ENCODE assay signal across 10 cellular contexts in the genomic region with DNA sequence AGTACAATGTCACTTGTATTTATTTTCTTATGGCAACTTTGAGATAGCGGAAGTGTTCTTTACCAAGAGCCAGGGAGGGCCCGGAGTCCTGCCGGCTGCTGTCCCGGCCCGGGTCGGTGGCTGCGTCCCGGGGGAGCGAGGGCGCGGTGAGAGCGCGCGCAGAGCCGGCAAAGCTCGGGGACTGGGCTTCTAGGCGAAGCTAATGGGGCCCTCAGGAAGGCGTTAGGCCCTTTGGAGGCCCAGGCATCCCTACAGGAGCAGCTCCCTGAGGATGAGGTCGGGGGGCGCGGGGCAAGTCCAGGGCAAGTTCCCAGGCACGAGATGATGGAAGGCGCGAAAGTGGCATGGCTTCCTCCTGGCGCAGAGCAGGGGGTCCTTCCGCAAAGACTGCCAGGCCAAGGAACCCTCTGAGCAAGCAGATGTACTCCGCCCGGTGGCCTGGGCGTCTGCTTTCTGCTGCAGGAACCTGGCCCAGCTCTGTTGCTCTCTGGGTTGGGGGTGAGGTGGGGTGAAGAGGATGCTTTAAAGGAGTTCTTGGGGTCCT. TPM values are rescaled to one million over a fixed set of nuclear protein-coding genes. Genes with fewer than 3 reads are reported as not detected.
DNase-seq lines count a peak whose midpoint lies in the region; ATAC-seq, FAIRE-seq and TF ChIP-seq lines count a peak whose summit lies in the region.
"Had no signal": no experiment of that assay in that cellular context is flagged by ENCODE, and none has a peak within 500 bp of the region (broad histone marks: within the 10 kb centered on the region; RNA-seq: fewer than 3 reads in every experiment).

No MANE protein-coding gene starts in this region.

- TF ChIP-seq CTCF in colonic mucosa (IDR thresholded peaks at IDR 0.05) (no peak), HepG2 (CRISPR knock-in tag; IDR thresholded peaks at IDR 0.05) (no peak), spleen (IDR thresholded peaks at IDR 0.05 in 8 of 11, conservative IDR thresholded peaks at IDR 0.05 in 3 of 11) (no peak)

- H3K9ac ChIP-seq in HUES64 (ENCODE audit: low read depth, low read length) = no peak overlapping the region
- peak overlapping the region in 1 of 2 donors; percentile 83 for H3K9ac ChIP-seq in colonic mucosa (ENCODE audit: low read depth in 2 of 2, low read length in 2 of 2)
- no peak overlapping the region for H3K9ac ChIP-seq in HepG2 (ENCODE audit: insufficient read depth, low read depth, low read length)

- no peaks in the 10 kb centered on the region for H4K20me1 ChIP-seq in HepG2 (ENCODE audit: insufficient read depth, low read length)

- H3K4me3 ChIP-seq in HUES64 (ENCODE audit: low read length) = peak overlapping the region; percentile 25
- H3K4me3 ChIP-seq in colonic mucosa = no peak overlapping the region
- H3K4me3 ChIP-seq in HepG2 (replicated peaks in 1 of 3; ENCODE audit: insufficient read depth in 1 of 3, low read depth in 2 of 3, low read length in 3 of 3) = no peak overlapping the region
- peak overlapping the region; percentile 1 to 80 (median 20) for H3K4me3 ChIP-seq in spleen

- no peak overlapping the region for H2AFZ ChIP-seq in HepG2 (ENCODE audit: low read length)

- FAIRE-seq in HepG2 (lab: Jason Lieb, UNC) = no peak

- H3K4me1 ChIP-seq in HUES64 (ENCODE audit: insufficient read depth, low read length) (peaks cover 62% of the 10 kb centered on the region), colonic mucosa (peaks cover 11% of the 10 kb centered on the region), HepG2 (ENCODE audit: insufficient read depth, low read length) (peaks cover 33% of the 10 kb centered on the region), spleen (peaks cover 0 to 62% (median 14%) of the 10 kb centered on the region in 6 donors)

- no peaks in the 10 kb centered on the region for H3K36me3 ChIP-seq in HUES64 (ENCODE audit: insufficient read depth, low read length)
- no peaks in the 10 kb centered on the region for H3K36me3 ChIP-seq in colonic mucosa
- H3K36me3 ChIP-seq in HepG2 (replicated peaks in 1 of 2; ENCODE audit: control insufficient read depth in 1 of 2, insufficient read depth in 2 of 2, low read length in 2 of 2) = peaks cover 1 to 5% of the 10 kb centered on the region in 2 experiments; a peak in 3 of 5 replicates
- peaks cover 0 to 7% (median 0%) of the 10 kb centered on the region in 6 donors for H3K36me3 ChIP-seq in spleen

- TF ChIP-seq POLR2A in HepG2 (IDR thresholded peaks at IDR 0.05; ENCODE audit: insufficient read depth in 1 of 2, low read depth in 2 of 2, low read length in 2 of 2) = no peak
- no peak for TF ChIP-seq POLR2A in spleen (IDR thresholded peaks at IDR 0.05)

- CTCF ChIA-PET in HepG2 (lab: Yijun Ruan, JAX; ENCODE audit: low intra/inter-chr PET ratio, low total read pairs) = no interaction called here

- H3K79me2 ChIP-seq in HepG2 (ENCODE audit: insufficient read depth, low read length) = peaks cover 28% of the 10 kb centered on the region

- H3K27me3 ChIP-seq in HUES64 (ENCODE audit: insufficient read depth, low read length) (peaks cover 93% of the 10 kb centered on the region), colonic mucosa (no peaks in the 10 kb centered on the region), HepG2 (ENCODE audit: control insufficient read depth in 1 of 2, insufficient read depth in 2 of 2, low read length in 2 of 2) (no peaks in the 10 kb centered on the region), spleen (replicated peaks in 1 of 7) (peaks cover 0 to 100% (median 65%) of the 10 kb centered on the region in 7 donors)

- H3K9me3 ChIP-seq in HUES64 (ENCODE audit: insufficient read depth, low read depth, low read length) (no peaks in the 10 kb centered on the region), colonic mucosa (no peaks in the 10 kb centered on the region), HepG2 (ENCODE audit: low read length) (no peaks in the 10 kb centered on the region), spleen (peaks cover 0 to 2% (median 0%) of the 10 kb centered on the region in 8 donors)

- WGBS in HUES64 = 2% methylated on average over 29 of the region's 29 CpGs
- WGBS in HepG2 (ENCODE audit: low lambda C conversion rate) = 96% methylated on average over 23 of the region's 29 CpGs
- WGBS in spleen, 5 donors = 6 to 21% (median 9%) methylated on average over 8 to 29 of the region's 29 CpGs

- TF ChIP-seq RAD21 in HepG2 (CRISPR knock-in tag; IDR thresholded peaks at IDR 0.05) = no peak

- no TSS peak for BruUV-seq in HepG2 (replicated peaks; lab: Mats Ljungman, UMichigan)

- TF ChIP-seq EP300 in HepG2 (IDR thresholded peaks at IDR 0.05; ENCODE audit: low read depth in 2 of 2, low read length in 2 of 2) (no peak), HepG2 (CRISPR knock-in tag; IDR thresholded peaks at IDR 0.05; ENCODE audit: borderline replicate concordance) (no peak)

- intact Hi-C loops in colonic mucosa (cut with DNase I) (no loop called here), HepG2 (cut with micrococcal nuclease; ENCODE audit: unreplicated experiment) (no loop called here), spleen (cut with DNase I; ENCODE audit: low total_unique reads) (loop anchor here (5.0 kb wide), 1 partner anchor 1081 kb away; no protein-coding TSS in a partner anchor)

- no peak overlapping the region for H3K27ac ChIP-seq in HUES64 (ENCODE audit: low read depth, low read length)
- peak overlapping the region; percentile 84 for H3K27ac ChIP-seq in colonic mucosa
- no peak overlapping the region for H3K27ac ChIP-seq in HepG2 (ENCODE audit: extremely low read length, insufficient read depth, low read length)
- peak overlapping the region; percentile 75 to 93 (median 90) for H3K27ac ChIP-seq in spleen

- in situ Hi-C loops in HepG2 (cut with HindIII; ENCODE audit: extremely low pct_ligation_motif_present, low pct_unique_long_range_greater_than_20kb) = loop anchor here (10.0 to 25.0 kb wide), 4 partner anchors 581 to 1669 kb away; no protein-coding TSS in a partner anchor

- POLR2A ChIA-PET in HepG2 (lab: Yijun Ruan, JAX) = interaction anchor here (1.1 kb wide), 1 partner anchor 9 kb away, joined by 3 read pairs; no protein-coding TSS in a partner anchor

- no peak overlapping the region for H3K4me2 ChIP-seq in HepG2 (ENCODE audit: low read depth, low read length)

- DNase-seq in colonic mucosa = peak; percentile 14
- no peak for DNase-seq in HepG2 (ENCODE audit: low spot score)
- no peak for DNase-seq in spleen
- no peak for DNase-seq in NCI-H510A treated with DMSO at 0.1 percent for 48 hours (lab: John Stamatoyannopoulos, UW)
- DNase-seq in activated CD4-positive, CD25-positive, alpha-beta regulatory T cell (lab: John Stamatoyannopoulos, UW) = no peak
- DNase-seq: NCI-H146 had no signal

- ATAC-seq in HepG2 (no peak), GM21381 (IDR thresholded peaks at IDR 0.05; ENCODE audit: unreplicated experiment) (no peak), HG02884 (IDR thresholded peaks at IDR 0.05; ENCODE audit: unreplicated experiment) (no peak)
- ATAC-seq: activated CD4-positive, CD25-positive, alpha-beta regulatory T cell treated with anti-CD3 and anti-CD28 coated beads, Interleukin-2, amount 50 U/mL, for 24 hours had no signal

TF ChIP-seq in HepG2, 621 proteins besides CTCF, POLR2A, EP300 and RAD21:
- TF ChIP-seq HOXA3 (CRISPR knock-in tag; IDR thresholded peaks at IDR 0.05) = 0 out of 2 replicates have a peak, but pooled peaks have one; percentile 16
- no peak for TF ChIP-seq ZFP37 (CRISPR knock-in tag; IDR thresholded peaks at IDR 0.05; ENCODE audit: borderline replicate concordance)

RNA-seq across cellular contexts. Expression of a gene that starts 13.1 kb away (rescaled TPM):
- polyA plus RNA-seq in HUES64 (2013, experiment 1 of 2) = 5.0 TPM
- 8.1 TPM for polyA plus RNA-seq in HUES64 (2013, experiment 2 of 2)
- total RNA-seq in colonic mucosa (10 to 100 TPM; 25.7 to 35.0 TPM), HepG2 (2016; rRNA removed; fragmentation: Illumina TruSeq; extraction: Trizol) (3.5 and 5.0 TPM in 2 replicates), spleen (100 to 1,000 TPM in 6 of 7 donors, 10 to 100 TPM in 1; 87.1 to 256 (median 121) TPM)
- 0.61 and 0.79 TPM in 2 replicates for total RNA-seq in HepG2 (2016; cell fraction: cytosol; rRNA removed; fragmentation: Illumina TruSeq; extraction: Trizol; ENCODE audit: low read depth)
- total RNA-seq in HepG2 (2016; cell fraction: insoluble cytoplasmic fraction; rRNA removed; fragmentation: Illumina TruSeq; extraction: Trizol) = 3.8 and 4.3 TPM in 2 replicates
- total RNA-seq in HepG2 (2016; cell fraction: membrane; rRNA removed; fragmentation: Illumina TruSeq; extraction: Trizol) = 2.4 and 2.8 TPM in 2 replicates
- total RNA-seq in HepG2 (2016; cell fraction: nucleus; rRNA removed; fragmentation: Illumina TruSeq; extraction: Trizol) = 8.2 and 8.4 TPM in 2 replicates
- polyA plus RNA-seq in HepG2 (2011; rRNA removed) (4.0 and 4.7 TPM in 2 replicates), spleen (10 to 100 TPM; 18.6 to 39.4 (median 23.7) TPM)
- 3.5 and 3.6 TPM in 2 replicates for polyA plus RNA-seq in HepG2 (2011; cell fraction: cytosol; rRNA removed)
- 13.5 and 15.0 TPM in 2 replicates for polyA plus RNA-seq in HepG2 (2011; cell fraction: nucleus; rRNA removed)
- polyA plus RNA-seq in HepG2 (2012) = 20.1 and 28.6 TPM in 2 replicates
- polyA plus RNA-seq in HepG2 (2016; cell fraction: cytosol; fragmentation: Illumina TruSeq; extraction: Trizol; ENCODE audit: low read depth) = 0.70 TPM in 2 replicates
- 14.4 and 16.5 TPM in 2 replicates for polyA plus RNA-seq in HepG2 (2016; cell fraction: insoluble cytoplasmic fraction; fragmentation: Illumina TruSeq; extraction: Trizol; ENCODE audit: low read depth)
- polyA plus RNA-seq in HepG2 (2016; cell fraction: membrane; fragmentation: Illumina TruSeq; extraction: Trizol; ENCODE audit: low read depth) = 3.3 and 3.6 TPM in 2 replicates
- 27.1 and 27.3 TPM in 2 replicates for polyA plus RNA-seq in HepG2 (2016; cell fraction: nucleus; fragmentation: Illumina TruSeq; extraction: Trizol; ENCODE audit: insufficient read depth, low read depth)
- 15.2 and 51.3 TPM in 2 replicates for polyA minus RNA-seq in HepG2 (2011; rRNA and poly(A)+ RNA removed; ENCODE audit: low replicate concordance)
- polyA minus RNA-seq in HepG2 (2011; cell fraction: cytosol; rRNA and poly(A)+ RNA removed) = 6.7 and 11.9 TPM in 2 replicates
- 11.7 and 14.2 TPM in 2 replicates for polyA minus RNA-seq in HepG2 (2011; cell fraction: nucleus; rRNA and poly(A)+ RNA removed)

Comparison
In these comparisons a context has a peak if more than half of its experiments do, and no peak if none do; other contexts are left out.
1. H3K27ac ChIP-seq: peak in colonic mucosa (single experiment) and spleen (8 of 8); none in HUES64 (single experiment) and HepG2 (single experiment).
2. H3K4me3 ChIP-seq: peak in HUES64 (single experiment) and spleen (8 of 8); none in colonic mucosa (single experiment) and HepG2 (0 of 3).